ENCODE assay signal across 19 cellular contexts in the genomic region with DNA sequence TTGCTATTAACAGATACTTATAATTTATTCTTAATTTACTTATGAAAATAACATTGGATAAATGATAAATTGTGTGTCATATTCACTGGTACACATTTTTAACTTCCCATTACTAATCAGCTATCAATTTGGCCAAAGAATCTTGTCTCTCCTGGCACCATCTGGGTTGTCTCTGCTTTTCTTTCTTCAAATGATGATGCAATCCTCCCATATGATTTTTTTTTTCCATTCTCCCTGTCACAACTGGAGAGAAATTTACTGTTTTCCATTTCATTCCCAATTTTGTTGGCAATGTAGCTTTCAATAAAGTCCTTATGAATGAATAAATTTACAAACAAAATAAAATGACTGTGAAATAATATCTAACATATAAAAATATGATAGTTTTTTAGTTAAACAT.
DNase-seq lines count a peak whose midpoint lies in the region; ATAC-seq, FAIRE-seq and TF ChIP-seq lines count a peak whose summit lies in the region.
"Had no signal": no experiment of that assay in that cellular context is flagged by ENCODE, and none has a peak within 500 bp of the region (broad histone marks: within the 10 kb centered on the region; RNA-seq: fewer than 3 reads in every experiment).

No MANE protein-coding gene starts in this region.

- peak; percentile 6 for DNase-seq in HCEC 1CT
- DNase-seq in IMR-90: no peak
- DNase-seq in amniotic epithelial cell (ENCODE audit: low read depth): peak; percentile 25
- no peak for DNase-seq in KBM-7
- DNase-seq in naive thymus-derived CD4-positive, alpha-beta T cell: no peak
- DNase-seq in NCI-H69 (lab: John Stamatoyannopoulos, UW): no peak
- no peak for DNase-seq in effector CD4-positive, alpha-beta T cell
- DNase-seq: C1 segment of cervical spinal cord; CD4-positive, alpha-beta memory T cell; COR-L47; DMS53; DMS79 treated with DMSO at 0.1 percent for 48 hours; GF-D8; GOT3; H7 had no signal

- H3K14ac ChIP-seq in IMR-90 (replicated peaks; ENCODE audit: low read depth, low read length): no peak overlapping the region

- H2BK20ac ChIP-seq in IMR-90 (ENCODE audit: low read depth, low read length): no peak overlapping the region

- H4K5ac ChIP-seq in IMR-90 (ENCODE audit: low read depth, low read length): no peak overlapping the region

- H3K36me3 ChIP-seq in IMR-90 (ENCODE audit: control insufficient read depth, insufficient read depth, low read length): no peaks in the 10 kb centered on the region
- H3K36me3 ChIP-seq in naive thymus-derived CD4-positive, alpha-beta T cell (ENCODE audit: control insufficient read depth in 2 of 3, insufficient read depth in 3 of 3, low read length in 3 of 3): no peaks in the 10 kb centered on the region

- no peaks in the 10 kb centered on the region for H3K27me3 Mint-ChIP-seq in naive thymus-derived CD4-positive, alpha-beta T cell
- H3K27me3 Mint-ChIP-seq: CD4-positive, alpha-beta memory T cell had no signal

- H2AK5ac ChIP-seq in IMR-90 (ENCODE audit: low read depth, low read length): no peak overlapping the region

- in situ Hi-C loops in IMR-90 (cut with MboI; ENCODE audit: low sequenced_read_pairs) (no loop called here), KBM-7 (cut with MboI; ENCODE audit: low pct_unique_long_range_greater_than_20kb, low sequenced_read_pairs) (no loop called here)

- H4K8ac ChIP-seq in IMR-90 (ENCODE audit: low read depth in 2 of 2, low read length in 2 of 2): no peak overlapping the region

- no peaks in the 10 kb centered on the region for H3K9me1 ChIP-seq in IMR-90 (ENCODE audit: insufficient read depth, low read length)

- H3K36me3 Mint-ChIP-seq in naive thymus-derived CD4-positive, alpha-beta T cell: no peaks in the 10 kb centered on the region
- H3K36me3 Mint-ChIP-seq: CD4-positive, alpha-beta memory T cell had no signal

- H4K91ac ChIP-seq in IMR-90 (ENCODE audit: insufficient read depth, low read depth, low read length): no peak overlapping the region

- no peak overlapping the region for H3K4me3 ChIP-seq in IMR-90 (ENCODE audit: insufficient read depth, low read depth, low read length)
- no peak overlapping the region for H3K4me3 ChIP-seq in naive thymus-derived CD4-positive, alpha-beta T cell (ENCODE audit: low read length)

- peaks cover 10% of the 10 kb centered on the region for H3K9me3 ChIP-seq in IMR-90 (ENCODE audit: control insufficient read depth, insufficient read depth, low read length)
- peaks cover 0 to 6% (median 0%) of the 10 kb centered on the region in 3 experiments for H3K9me3 ChIP-seq in naive thymus-derived CD4-positive, alpha-beta T cell (ENCODE audit: control insufficient read depth in 2 of 3, low read length in 3 of 3)

- dilution Hi-C loops in IMR-90 (cut with HindIII; ENCODE audit: low sequenced_read_pairs, unreplicated experiment): no loop called here

- H3K4me3 Mint-ChIP-seq in naive thymus-derived CD4-positive, alpha-beta T cell: no peak overlapping the region
- H3K4me3 Mint-ChIP-seq: CD4-positive, alpha-beta memory T cell had no signal

- no peak overlapping the region for H3K9ac ChIP-seq in IMR-90 (ENCODE audit: low read depth, low read length)

- no peak overlapping the region for H2BK120ac ChIP-seq in IMR-90 (ENCODE audit: low read depth, low read length)

- POLR2A ChIA-PET in IMR-90 (lab: Charles Lee; ENCODE audit: unreplicated experiment): no interaction called here
- POLR2A ChIA-PET in naive thymus-derived CD4-positive, alpha-beta T cell (lab: Charles Lee): no interaction called here

- no peaks in the 10 kb centered on the region for H3K4me1 ChIP-seq in IMR-90 (ENCODE audit: control insufficient read depth, insufficient read depth, low read length)
- no peaks in the 10 kb centered on the region for H3K4me1 ChIP-seq in naive thymus-derived CD4-positive, alpha-beta T cell (ENCODE audit: control insufficient read depth in 2 of 2, insufficient read depth in 2 of 2, low read length in 2 of 2)

- no peak overlapping the region for H2AFZ ChIP-seq in IMR-90 (replicated peaks; ENCODE audit: low read length, poor library complexity)

- no peak overlapping the region for H3K4ac ChIP-seq in IMR-90 (ENCODE audit: low read depth, low read length)

- no peaks in the 10 kb centered on the region for H3K4me1 Mint-ChIP-seq in naive thymus-derived CD4-positive, alpha-beta T cell
- H3K4me1 Mint-ChIP-seq: CD4-positive, alpha-beta memory T cell had no signal

- H2AK9ac ChIP-seq in IMR-90 (replicated peaks; ENCODE audit: low read depth, low read length, poor library complexity): no peak overlapping the region

- H3K4me2 ChIP-seq in IMR-90 (ENCODE audit: low read depth, low read length): no peak overlapping the region

- H4K20me1 ChIP-seq in IMR-90 (ENCODE audit: insufficient read depth, low read length): no peaks in the 10 kb centered on the region

- no peak overlapping the region for H3K18ac ChIP-seq in IMR-90 (ENCODE audit: low read depth, low read length)

- TF ChIP-seq CTCF in IMR-90 (conservative IDR thresholded peaks at IDR 0.05; ENCODE audit: low read depth, low read length): no peak

- no peak overlapping the region for H3K27ac ChIP-seq in IMR-90 (ENCODE audit: insufficient read depth, low read length)
- no peak overlapping the region for H3K27ac ChIP-seq in naive thymus-derived CD4-positive, alpha-beta T cell (ENCODE audit: low read depth, low read length)

- H3K27me3 ChIP-seq in IMR-90 (ENCODE audit: control insufficient read depth, insufficient read depth, low read length): no peaks in the 10 kb centered on the region
- no peaks in the 10 kb centered on the region for H3K27me3 ChIP-seq in naive thymus-derived CD4-positive, alpha-beta T cell (ENCODE audit: control insufficient read depth in 2 of 2, insufficient read depth in 2 of 2, low read length in 2 of 2)

- peak; percentile 4 for FAIRE-seq in endometrium (lab: Jason Lieb, UNC)
- FAIRE-seq: GM12891, GM18507 had no signal

- BruUV-seq in IMR-90 (replicated peaks; lab: Mats Ljungman, UMichigan): no TSS peak

- H3K9me3 Mint-ChIP-seq in naive thymus-derived CD4-positive, alpha-beta T cell: peaks cover 0 to 20% (median 5%) of the 10 kb centered on the region in 11 donors

- no peaks in the 10 kb centered on the region for H3K79me1 ChIP-seq in IMR-90 (ENCODE audit: low read depth in 1 of 2, low read length in 2 of 2)

- no peak overlapping the region for H3K23ac ChIP-seq in IMR-90 (ENCODE audit: low read depth, low read length)

- no peak overlapping the region for H2BK5ac ChIP-seq in IMR-90 (ENCODE audit: low read depth, low read length, poor library complexity, severe bottlenecking)

- intact Hi-C loops in IMR-90 (cut with micrococcal nuclease): no loop called here
- intact Hi-C loops in naive thymus-derived CD4-positive, alpha-beta T cell (cut with micrococcal nuclease): no loop called here

- H2BK15ac ChIP-seq in IMR-90 (ENCODE audit: low read depth, low read length): no peak overlapping the region

- CTCF ChIA-PET in IMR-90 (lab: Yijun Ruan, JAX): no interaction called here
- CTCF ChIA-PET in naive thymus-derived CD4-positive, alpha-beta T cell (lab: Charles Lee): no interaction called here

- no peak for TF ChIP-seq POLR2A in IMR-90 (IDR thresholded peaks at IDR 0.05; ENCODE audit: low read depth, low read length)

- TF ChIP-seq RAD21 in IMR-90 (IDR thresholded peaks at IDR 0.05; ENCODE audit: low read length): no peak

- no peak overlapping the region for H3K27ac Mint-ChIP-seq in naive thymus-derived CD4-positive, alpha-beta T cell
- H3K27ac Mint-ChIP-seq: CD4-positive, alpha-beta memory T cell had no signal

- ATAC-seq in IMR-90 (ENCODE audit: low read depth): no peak
- no peak for ATAC-seq in naive thymus-derived CD4-positive, alpha-beta T cell
- ATAC-seq: HCT116 had no signal

- H3K56ac ChIP-seq in IMR-90 (ENCODE audit: extremely low read depth, insufficient read depth, low read length): no peak overlapping the region

TF ChIP-seq in IMR-90, 13 proteins besides CTCF, POLR2A, EP300 and RAD21:
- TF ChIP-seq RFX5 (IDR thresholded peaks at IDR 0.05; ENCODE audit: low read depth, low read length): no peak
- TF ChIP-seq CEBPB (IDR thresholded peaks at IDR 0.05; ENCODE audit: low read depth, low read length): 0 out of 2 replicates have a peak, but pooled peaks have one; percentile 18

Comparison
In these comparisons a context has a peak if more than half of its experiments do, and no peak if none do; other contexts are left out.
1. DNase-seq: peak in HCEC 1CT (single experiment) and amniotic epithelial cell (single experiment); none in IMR-90 (single experiment), KBM-7 (single experiment), naive thymus-derived CD4-positive, alpha-beta T cell (0 of 9), NCI-H69 (single experiment) and effector CD4-positive, alpha-beta T cell (single experiment).